ENCODE assay signal across 13 cellular contexts in genomic region chr6:6614096-6614964, GRCh38. TPM values are rescaled to one million over a fixed set of nuclear protein-coding genes. Genes with fewer than 3 reads are reported as not detected.
A peak's percentile ranks its signal among the peaks of the same experiment; 100 is the strongest.
DNase-seq lines count a peak whose midpoint lies in the region; ATAC-seq and TF ChIP-seq lines count a peak whose summit lies in the region.
"Had no signal": no experiment of that assay in that cellular context is flagged by ENCODE, and none has a peak within 500 bp of the region (broad histone marks: within the 10 kb centered on the region; RNA-seq: fewer than 3 reads in every experiment).

No MANE protein-coding gene starts in this region.

- H3K9me3 Mint-ChIP-seq in activated T-cell treated with anti-CD3 and anti-CD28 coated beads, Interleukin-2, amount 50 U/mL, for 72 hours = peaks cover 0 to 5% of the 10 kb centered on the region in 2 donors

- TF ChIP-seq CTCF in GM13977 (IDR thresholded peaks at IDR 0.05; ENCODE audit: extremely low read depth, insufficient read depth, missing control alignments) = no peak
- no peak for TF ChIP-seq CTCF in GM20000 (IDR thresholded peaks at IDR 0.05; ENCODE audit: extremely low read depth, missing control alignments)

- peak overlapping the region; percentile 82 for H3K4me3 Mint-ChIP-seq in activated T-cell treated with anti-CD3 and anti-CD28 coated beads, Interleukin-2, amount 50 U/mL, for 72 hours

- H3K36me3 Mint-ChIP-seq in activated T-cell treated with anti-CD3 and anti-CD28 coated beads, Interleukin-2, amount 50 U/mL, for 72 hours (ENCODE audit: insufficient read depth in 2 of 2) = peaks cover 0 to 2% of the 10 kb centered on the region in 2 donors

- in situ Hi-C loops in GM13977 (cut with MboI; ENCODE audit: low pct_unique_long_range_greater_than_20kb, low sequenced_read_pairs, unreplicated experiment) = no loop called here

- H3K27me3 Mint-ChIP-seq in activated T-cell treated with anti-CD3 and anti-CD28 coated beads, Interleukin-2, amount 50 U/mL, for 72 hours (ENCODE audit: low read depth) = no peaks in the 10 kb centered on the region

- ATAC-seq in activated T-cell treated with anti-CD3 and anti-CD28 coated beads, Interleukin-2, amount 50 U/mL, for 72 hours (replicated peaks in 1 of 2) = peak; percentile 51 to 58
- ATAC-seq in esophagus mucosa = peak; percentile 45
- ATAC-seq: psoas muscle had no signal

- no peak for TF ChIP-seq RAD21 in Ishikawa (IDR thresholded peaks at IDR 0.05; ENCODE audit: low read depth)

- H3K27ac Mint-ChIP-seq in activated T-cell treated with anti-CD3 and anti-CD28 coated beads, Interleukin-2, amount 50 U/mL, for 72 hours = peak overlapping the region; percentile 84

- H3K4me1 Mint-ChIP-seq in activated T-cell treated with anti-CD3 and anti-CD28 coated beads, Interleukin-2, amount 50 U/mL, for 72 hours (ENCODE audit: low read depth) = peaks cover 69% of the 10 kb centered on the region

- TF ChIP-seq EP300 in Ishikawa (IDR thresholded peaks at IDR 0.05; ENCODE audit: borderline replicate concordance) = no peak

- peak; percentile 21 to 24 for DNase-seq in activated T-cell treated with anti-CD3 and anti-CD28 coated beads, Interleukin-2, amount 50 U/mL, for 72 hours
- peak; percentile 23 for DNase-seq in stimulated activated CD4-positive, alpha-beta T cell treated with anti-CD3 and anti-CD28 coated beads, Interleukin-4, amount 100 ng/mL, for 24 hours
- DNase-seq in ecto neural progenitor cell (ENCODE audit: low spot score) = no peak
- no peak for DNase-seq in GM13977 (ENCODE audit: low spot score)
- no peak for DNase-seq in midbrain (lab: John Stamatoyannopoulos, UW)
- DNase-seq in GM20000 (ENCODE audit: low spot score) = no peak
- DNase-seq: activated CD4-positive, CD25-positive, alpha-beta regulatory T cell; DND-41; esophagus squamous epithelium; NCI-H2171; psoas muscle had no signal

TF ChIP-seq in Ishikawa, 13 proteins besides CTCF, POLR2A, EP300 and RAD21:
- TF ChIP-seq TCF12 (IDR thresholded peaks at IDR 0.05; ENCODE audit: low read depth) = no peak
- TF ChIP-seq USF1 (IDR thresholded peaks at IDR 0.05) = no peak
- TF ChIP-seq EGR1 (IDR thresholded peaks at IDR 0.05) = peak; percentile 51
- TF ChIP-seq YY1 (IDR thresholded peaks at IDR 0.05; ENCODE audit: low read depth) = no peak
- no peak for TF ChIP-seq CEBPB (IDR thresholded peaks at IDR 0.05)
- TF ChIP-seq FOXM1 (IDR thresholded peaks at IDR 0.05; ENCODE audit: borderline replicate concordance, low read depth) = no peak
- TF ChIP-seq NFIC (IDR thresholded peaks at IDR 0.05) = no peak

RNA-seq across cellular contexts. Expression of gene LY86, which starts 25.8 kb away (rescaled TPM):
- 1 to 10 TPM in 1 of 2 donors, under 1 TPM in 1; 0.39 to 1.2 TPM for total RNA-seq in activated T-cell treated with anti-CD3 and anti-CD28 coated beads, Interleukin-2, amount 50 U/mL, for 72 hours
- 0.48 TPM for total RNA-seq in esophagus mucosa

Comparison
In these comparisons a context has a peak if more than half of its experiments do, and no peak if none do; other contexts are left out.
1. DNase-seq: peak in activated T-cell treated with anti-CD3 and anti-CD28 coated beads, Interleukin-2, amount 50 U/mL, for 72 hours (2 of 2) and stimulated activated CD4-positive, alpha-beta T cell treated with anti-CD3 and anti-CD28 coated beads, Interleukin-4, amount 100 ng/mL, for 24 hours (single experiment); none in ecto neural progenitor cell (single experiment), GM13977 (single experiment), midbrain (single experiment) and GM20000 (single experiment).